7 cellular contexts compared by ENCODE assay signal in genomic region chr9:115593587-115594091, GRCh38.
A peak's percentile ranks its signal among the peaks of the same experiment; 100 is the strongest.
DNase-seq lines count a peak whose midpoint lies in the region; ATAC-seq and TF ChIP-seq lines count a peak whose summit lies in the region.

No MANE protein-coding gene starts in this region.

- no CpG with 5 or more reads among the region's 4 CpGs for WGBS in neuronal stem cell (ENCODE audit: extremely low coverage in 2 of 2, insufficient read length in 2 of 2, insufficient replicate concordance in 1 of 2), 2 donors

- H3K4me3 ChIP-seq in GM06990 (replicated peaks; ENCODE audit: low read depth, low read length) (no peak overlapping the region), PC-3 (ENCODE audit: low read length) (no peak overlapping the region), epithelial cell of esophagus (ENCODE audit: low read length) (no peak overlapping the region), neuronal stem cell (ENCODE audit: low read length in 2 of 2) (no peak overlapping the region)

- H3K18ac ChIP-seq in neuronal stem cell (ENCODE audit: low read length) = no peak overlapping the region

- H3K4me2 ChIP-seq in PC-3 (ENCODE audit: low read length) (no peak overlapping the region), neuronal stem cell (ENCODE audit: insufficient read depth, low read length, poor library complexity, severe bottlenecking) (no peak overlapping the region)

- H2BK120ac ChIP-seq in neuronal stem cell (ENCODE audit: low read depth, low read length) = no peak overlapping the region

- TF ChIP-seq CTCF in GM06990 (IDR thresholded peaks at IDR 0.05; ENCODE audit: insufficient read depth, low read length, poor library complexity, severe bottlenecking) (peak; percentile 67), PC-3 (conservative IDR thresholded peaks at IDR 0.05; ENCODE audit: low read depth, low read length) (peak; percentile 75), epithelial cell of esophagus (IDR thresholded peaks at IDR 0.05; ENCODE audit: insufficient read depth, low read depth, low read length, missing control alignments) (peak; percentile 77)

- DNase-seq in GM06990 (ENCODE audit: extremely low read depth, insufficient read length) = no peak
- peak; percentile 66 for DNase-seq in PC-3
- DNase-seq in epithelial cell of esophagus (ENCODE audit: low read depth) = peak; percentile 45
- peak; percentile 53 for DNase-seq in neuronal stem cell (ENCODE audit: low spot score)

- H2AK5ac ChIP-seq in neuronal stem cell (ENCODE audit: low read depth, low read length) = no peak overlapping the region

- no peak overlapping the region for H4K91ac ChIP-seq in neuronal stem cell (ENCODE audit: low read depth, low read length, poor library complexity)

- H2AFZ ChIP-seq in PC-3 (ENCODE audit: low read length) = 0 out of 2 replicates have a peak overlapping the region, but pooled peaks have one; percentile 15
- H2AFZ ChIP-seq in neuronal stem cell (ENCODE audit: low read length) = no peak overlapping the region

- no peaks in the 10 kb centered on the region for H3K9me2 ChIP-seq in PC-3 (replicated peaks; ENCODE audit: low read length)

- H2BK5ac ChIP-seq in neuronal stem cell (ENCODE audit: low read length) = no peak overlapping the region

- no peak overlapping the region for H3K14ac ChIP-seq in neuronal stem cell (ENCODE audit: low read length)

- no peaks in the 10 kb centered on the region for H3K27me3 ChIP-seq in GM06990 (replicated peaks; ENCODE audit: control insufficient read depth, insufficient read depth, low read length)
- no peaks in the 10 kb centered on the region for H3K27me3 ChIP-seq in PC-3 (ENCODE audit: low read length)
- peaks cover 0 to 3% (median 0%) of the 10 kb centered on the region in 3 experiments for H3K27me3 ChIP-seq in neuronal stem cell (ENCODE audit: control insufficient read depth in 3 of 3, insufficient read depth in 3 of 3, low read depth in 1 of 3, low read length in 3 of 3)

- H3K36me3 ChIP-seq in GM06990 (ENCODE audit: control insufficient read depth, insufficient read depth, low read length) (no peaks in the 10 kb centered on the region), PC-3 (ENCODE audit: low read depth, low read length) (no peaks in the 10 kb centered on the region), neuronal stem cell (replicated peaks in 1 of 2; ENCODE audit: control insufficient read depth in 2 of 2, insufficient read depth in 2 of 2, low read length in 2 of 2) (no peaks in the 10 kb centered on the region)

- intact Hi-C loops in PC-3 (cut with micrococcal nuclease) = loop anchor here (1.0 to 5.0 kb wide), 7 partner anchors 64 to 694 kb away; partner anchors contain the start of gene PAPPA

- no peaks in the 10 kb centered on the region for H3K9me3 ChIP-seq in PC-3 (ENCODE audit: low read length)
- peaks cover 0 to 2% of the 10 kb centered on the region in 2 donors for H3K9me3 ChIP-seq in neuronal stem cell (replicated peaks in 1 of 2; ENCODE audit: control insufficient read depth in 2 of 2, insufficient read depth in 1 of 2, low read depth in 1 of 2, low read length in 2 of 2)

- no peak overlapping the region for H4K8ac ChIP-seq in neuronal stem cell (ENCODE audit: low read depth, low read length)

- POLR2A ChIA-PET in PC-3 (lab: Charles Lee; ENCODE audit: unreplicated experiment) = interaction anchor here (0.6 kb wide), 2 partner anchors 96 to 280 kb away, joined by 3 to 4 read pairs; no protein-coding TSS in a partner anchor

- H4K20me1 ChIP-seq in PC-3 (ENCODE audit: low read length) = no peaks in the 10 kb centered on the region

- H3F3A ChIP-seq in PC-3 (ENCODE audit: low read length, unreplicated experiment) = no peaks in the 10 kb centered on the region

- no peak overlapping the region for H3K4ac ChIP-seq in neuronal stem cell (ENCODE audit: low read length)

- H2BK12ac ChIP-seq in neuronal stem cell (ENCODE audit: low read length) = no peak overlapping the region

- no TSS peak for BruUV-seq in PC-3 (replicated peaks; lab: Mats Ljungman, UMichigan)

- no peak overlapping the region for H3K9ac ChIP-seq in PC-3 (ENCODE audit: low read length)
- no peak overlapping the region for H3K9ac ChIP-seq in neuronal stem cell (ENCODE audit: low read depth, low read length, poor library complexity)

- H3K27ac ChIP-seq in PC-3 (ENCODE audit: low read length) (no peak overlapping the region), neuronal stem cell (replicated peaks; ENCODE audit: low read length) (no peak overlapping the region)

- H3K79me1 ChIP-seq in neuronal stem cell (ENCODE audit: low read depth, low read length) = no peaks in the 10 kb centered on the region

- peaks cover 53% of the 10 kb centered on the region for H3K4me1 ChIP-seq in PC-3 (ENCODE audit: insufficient read depth, low read length)
- H3K4me1 ChIP-seq in neuronal stem cell (ENCODE audit: control insufficient read depth in 2 of 2, insufficient read depth in 1 of 2, low read depth in 1 of 2, low read length in 2 of 2) = peaks cover 0 to 16% of the 10 kb centered on the region in 2 donors

- ATAC-seq in HG02885 (IDR thresholded peaks at IDR 0.05; ENCODE audit: poor library complexity, unreplicated experiment) (peak; percentile 61), PC-3 (peak; percentile 19), GM21717 (IDR thresholded peaks at IDR 0.05; ENCODE audit: unreplicated experiment) (no peak), HG02571 (IDR thresholded peaks at IDR 0.05; ENCODE audit: unreplicated experiment) (no peak)

- CTCF ChIA-PET in PC-3 (lab: Charles Lee) = interaction anchor here (0.6 to 1.2 kb wide), 4 partner anchors 79 to 841 kb away, joined by 3 to 14 read pairs (median 5); no protein-coding TSS in a partner anchor

- no peak overlapping the region for H3K23ac ChIP-seq in neuronal stem cell (ENCODE audit: low read depth, low read length, poor library complexity)

- no peak overlapping the region for H2BK15ac ChIP-seq in neuronal stem cell (ENCODE audit: low read length)

- H3K79me2 ChIP-seq in PC-3 (ENCODE audit: low read length) = no peaks in the 10 kb centered on the region

Comparison
In these comparisons a context has a peak if more than half of its experiments do, and no peak if none do; other contexts are left out.
1. ATAC-seq: peak in HG02885 (single experiment) and PC-3 (single experiment); none in GM21717 (single experiment) and HG02571 (single experiment).
2. Peak in every context shown above with its lines, with median percentiles within 50 percentile points of each other: CTCF ChIP-seq.